1 cellular context compared by ENCODE assay signal in the genomic region with DNA sequence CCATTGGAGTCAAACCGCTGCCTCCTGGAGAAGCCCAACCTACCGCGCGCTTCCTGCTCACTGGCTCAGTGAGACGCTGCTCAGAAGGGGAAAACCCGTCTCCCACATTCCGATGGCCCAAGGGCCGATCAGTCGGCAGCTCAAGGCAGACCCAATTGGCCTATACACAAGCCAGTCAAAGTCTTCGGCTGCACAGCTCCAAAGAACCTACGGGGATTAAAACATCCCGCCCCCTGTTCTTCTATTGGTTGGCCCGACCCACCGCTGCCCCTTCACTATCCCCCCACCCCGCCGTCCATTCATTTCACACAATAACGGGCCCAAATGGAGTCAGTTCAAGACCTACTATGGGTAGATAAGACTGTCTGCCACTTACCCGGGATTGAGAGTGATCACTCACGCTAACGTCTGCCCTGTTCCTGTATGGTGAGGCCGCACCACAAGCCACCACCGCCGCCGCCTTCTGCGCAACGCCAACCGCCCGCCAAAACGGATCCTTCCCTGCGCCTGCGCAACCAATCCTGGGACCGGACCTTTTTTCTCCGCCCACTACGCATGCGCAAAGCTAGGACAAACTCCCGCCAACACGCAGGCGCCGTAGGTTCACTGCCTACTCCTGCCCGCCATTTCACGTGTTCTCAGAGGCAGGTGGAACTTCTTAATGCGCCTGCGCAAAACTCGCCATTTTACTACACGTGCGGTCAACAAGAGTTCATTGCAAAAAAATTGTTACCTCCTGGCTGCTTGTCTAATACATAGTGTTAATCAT.
A peak's percentile ranks its signal among the peaks of the same experiment; 100 is the strongest.
TF ChIP-seq lines count a peak whose summit lies in the region.

A gene (minus strand): TSS at position 491 of the 769 bp plus-strand sequence. CDS start 22,472 bp downstream, outside the sequence.

TF ChIP-seq in HepG2, 621 proteins besides CTCF, POLR2A, EP300 and RAD21 (continued from another document and continues in another):
- peak; percentile 9; the same call in 1 of the 2 replicates for TF ChIP-seq RXRB (CRISPR knock-in tag; IDR thresholded peaks at IDR 0.05; ENCODE audit: borderline replicate concordance)
- 0 out of 2 replicates have a peak, but pooled peaks have one; percentile 57 for TF ChIP-seq SATB2 (CRISPR knock-in tag; IDR thresholded peaks at IDR 0.05)
- TF ChIP-seq, protein P1, sequence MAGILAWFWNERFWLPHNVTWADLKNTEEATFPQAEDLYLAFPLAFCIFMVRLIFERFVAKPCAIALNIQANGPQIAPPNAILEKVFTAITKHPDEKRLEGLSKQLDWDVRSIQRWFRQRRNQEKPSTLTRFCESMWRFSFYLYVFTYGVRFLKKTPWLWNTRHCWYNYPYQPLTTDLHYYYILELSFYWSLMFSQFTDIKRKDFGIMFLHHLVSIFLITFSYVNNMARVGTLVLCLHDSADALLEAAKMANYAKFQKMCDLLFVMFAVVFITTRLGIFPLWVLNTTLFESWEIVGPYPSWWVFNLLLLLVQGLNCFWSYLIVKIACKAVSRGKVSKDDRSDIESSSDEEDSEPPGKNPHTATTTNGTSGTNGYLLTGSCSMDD (CRISPR knock-in tag; IDR thresholded peaks at IDR 0.05): no peak
- 0 out of 2 replicates have a peak, but pooled peaks have one; percentile 29 for TF ChIP-seq ZNF317 (CRISPR knock-in tag; IDR thresholded peaks at IDR 0.05)
- peak; percentile 19 for TF ChIP-seq MEIS2 (CRISPR knock-in tag; IDR thresholded peaks at IDR 0.05)
- peak; percentile 18; the same call in 1 of the 2 replicates for TF ChIP-seq HCFC1 (IDR thresholded peaks at IDR 0.05; ENCODE audit: low read depth, low read length)
- TF ChIP-seq, protein P2, sequence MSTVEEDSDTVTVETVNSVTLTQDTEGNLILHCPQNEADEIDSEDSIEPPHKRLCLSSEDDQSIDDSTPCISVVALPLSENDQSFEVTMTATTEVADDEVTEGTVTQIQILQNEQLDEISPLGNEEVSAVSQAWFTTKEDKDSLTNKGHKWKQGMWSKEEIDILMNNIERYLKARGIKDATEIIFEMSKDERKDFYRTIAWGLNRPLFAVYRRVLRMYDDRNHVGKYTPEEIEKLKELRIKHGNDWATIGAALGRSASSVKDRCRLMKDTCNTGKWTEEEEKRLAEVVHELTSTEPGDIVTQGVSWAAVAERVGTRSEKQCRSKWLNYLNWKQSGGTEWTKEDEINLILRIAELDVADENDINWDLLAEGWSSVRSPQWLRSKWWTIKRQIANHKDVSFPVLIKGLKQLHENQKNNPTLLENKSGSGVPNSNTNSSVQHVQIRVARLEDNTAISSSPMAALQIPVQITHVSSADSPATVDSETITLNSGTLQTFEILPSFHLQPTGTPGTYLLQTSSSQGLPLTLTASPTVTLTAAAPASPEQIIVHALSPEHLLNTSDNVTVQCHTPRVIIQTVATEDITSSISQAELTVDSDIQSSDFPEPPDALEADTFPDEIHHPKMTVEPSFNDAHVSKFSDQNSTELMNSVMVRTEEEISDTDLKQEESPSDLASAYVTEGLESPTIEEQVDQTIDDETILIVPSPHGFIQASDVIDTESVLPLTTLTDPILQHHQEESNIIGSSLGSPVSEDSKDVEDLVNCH (CRISPR knock-in tag; IDR thresholded peaks at IDR 0.05): 0 out of 2 replicates have a peak, but pooled peaks have one; percentile 50
- TF ChIP-seq, protein P3, sequence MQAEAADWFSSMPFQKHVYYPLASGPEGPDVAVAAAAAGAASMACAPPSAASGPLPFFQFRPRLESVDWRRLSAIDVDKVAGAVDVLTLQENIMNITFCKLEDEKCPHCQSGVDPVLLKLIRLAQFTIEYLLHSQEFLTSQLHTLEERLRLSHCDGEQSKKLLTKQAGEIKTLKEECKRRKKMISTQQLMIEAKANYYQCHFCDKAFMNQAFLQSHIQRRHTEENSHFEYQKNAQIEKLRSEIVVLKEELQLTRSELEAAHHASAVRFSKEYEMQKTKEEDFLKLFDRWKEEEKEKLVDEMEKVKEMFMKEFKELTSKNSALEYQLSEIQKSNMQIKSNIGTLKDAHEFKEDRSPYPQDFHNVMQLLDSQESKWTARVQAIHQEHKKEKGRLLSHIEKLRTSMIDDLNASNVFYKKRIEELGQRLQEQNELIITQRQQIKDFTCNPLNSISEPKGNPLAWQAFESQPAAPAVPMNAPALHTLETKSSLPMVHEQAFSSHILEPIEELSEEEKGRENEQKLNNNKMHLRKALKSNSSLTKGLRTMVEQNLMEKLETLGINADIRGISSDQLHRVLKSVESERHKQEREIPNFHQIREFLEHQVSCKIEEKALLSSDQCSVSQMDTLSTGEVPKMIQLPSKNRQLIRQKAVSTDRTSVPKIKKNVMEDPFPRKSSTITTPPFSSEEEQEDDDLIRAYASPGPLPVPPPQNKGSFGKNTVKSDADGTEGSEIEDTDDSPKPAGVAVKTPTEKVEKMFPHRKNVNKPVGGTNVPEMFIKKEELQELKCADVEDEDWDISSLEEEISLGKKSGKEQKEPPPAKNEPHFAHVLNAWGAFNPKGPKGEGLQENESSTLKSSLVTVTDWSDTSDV (CRISPR knock-in tag; IDR thresholded peaks at IDR 0.05): no peak
- TF ChIP-seq ELF1 (CRISPR knock-in tag; IDR thresholded peaks at IDR 0.05): peak; percentile 73
- TF ChIP-seq SNAPC2 (CRISPR knock-in tag; IDR thresholded peaks at IDR 0.05): peak; percentile 96
- TF ChIP-seq MAFK (conservative IDR thresholded peaks at IDR 0.05 in 1 of 2, IDR thresholded peaks at IDR 0.05 in 1 of 2; ENCODE audit: low read length in 2 of 2): no peak
- TF ChIP-seq DPF2 (CRISPR knock-in tag; IDR thresholded peaks at IDR 0.05; ENCODE audit: borderline replicate concordance, low read depth): no peak
- peak; percentile 56 for TF ChIP-seq NFKB2 (CRISPR knock-in tag; IDR thresholded peaks at IDR 0.05; ENCODE audit: borderline replicate concordance)
- TF ChIP-seq ATF7 (IDR thresholded peaks at IDR 0.05): no peak
- no peak for TF ChIP-seq ATF7 (CRISPR knock-in tag; IDR thresholded peaks at IDR 0.05)
- TF ChIP-seq, protein P4, sequence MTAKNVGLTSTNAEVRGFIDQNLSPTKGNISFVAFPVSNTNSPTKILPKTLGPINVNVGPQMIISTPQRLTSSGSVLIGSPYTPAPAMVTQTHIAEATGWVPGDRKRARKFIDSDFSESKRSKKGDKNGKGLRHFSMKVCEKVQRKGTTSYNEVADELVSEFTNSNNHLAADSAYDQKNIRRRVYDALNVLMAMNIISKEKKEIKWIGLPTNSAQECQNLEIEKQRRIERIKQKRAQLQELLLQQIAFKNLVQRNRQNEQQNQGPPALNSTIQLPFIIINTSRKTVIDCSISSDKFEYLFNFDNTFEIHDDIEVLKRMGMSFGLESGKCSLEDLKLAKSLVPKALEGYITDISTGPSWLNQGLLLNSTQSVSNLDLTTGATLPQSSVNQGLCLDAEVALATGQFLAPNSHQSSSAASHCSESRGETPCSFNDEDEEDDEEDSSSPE (CRISPR knock-in tag; IDR thresholded peaks at IDR 0.05): peak; percentile 95
- no peak for TF ChIP-seq CHCHD3 (CRISPR knock-in tag; IDR thresholded peaks at IDR 0.05)
- peak; percentile 90 for TF ChIP-seq NFYC (CRISPR knock-in tag; IDR thresholded peaks at IDR 0.05)
- TF ChIP-seq ZNF883 (CRISPR knock-in tag; IDR thresholded peaks at IDR 0.05; ENCODE audit: not compliant biosample characterization): no peak
- no peak for TF ChIP-seq ARHGAP35 (CRISPR knock-in tag; IDR thresholded peaks at IDR 0.05; ENCODE audit: borderline replicate concordance)
- peak; percentile 30; the same call in 1 of the 2 replicates for TF ChIP-seq ZNF569 (CRISPR knock-in tag; IDR thresholded peaks at IDR 0.05; ENCODE audit: borderline replicate concordance)
- peak; percentile 95 for TF ChIP-seq SP2 (CRISPR knock-in tag; IDR thresholded peaks at IDR 0.05)
- 0 out of 2 replicates have a peak, but pooled peaks have one; percentile 51 for TF ChIP-seq ZNF678 (CRISPR knock-in tag; IDR thresholded peaks at IDR 0.05)
- peak; percentile 94 for TF ChIP-seq YY1 (IDR thresholded peaks at IDR 0.05; ENCODE audit: insufficient read depth, insufficient replicate concordance, low read depth, low read length)
- TF ChIP-seq ZNF598 (CRISPR knock-in tag; IDR thresholded peaks at IDR 0.05; ENCODE audit: borderline replicate concordance): peak; percentile 56; the same call in 1 of the 2 replicates
- TF ChIP-seq, protein P5, sequence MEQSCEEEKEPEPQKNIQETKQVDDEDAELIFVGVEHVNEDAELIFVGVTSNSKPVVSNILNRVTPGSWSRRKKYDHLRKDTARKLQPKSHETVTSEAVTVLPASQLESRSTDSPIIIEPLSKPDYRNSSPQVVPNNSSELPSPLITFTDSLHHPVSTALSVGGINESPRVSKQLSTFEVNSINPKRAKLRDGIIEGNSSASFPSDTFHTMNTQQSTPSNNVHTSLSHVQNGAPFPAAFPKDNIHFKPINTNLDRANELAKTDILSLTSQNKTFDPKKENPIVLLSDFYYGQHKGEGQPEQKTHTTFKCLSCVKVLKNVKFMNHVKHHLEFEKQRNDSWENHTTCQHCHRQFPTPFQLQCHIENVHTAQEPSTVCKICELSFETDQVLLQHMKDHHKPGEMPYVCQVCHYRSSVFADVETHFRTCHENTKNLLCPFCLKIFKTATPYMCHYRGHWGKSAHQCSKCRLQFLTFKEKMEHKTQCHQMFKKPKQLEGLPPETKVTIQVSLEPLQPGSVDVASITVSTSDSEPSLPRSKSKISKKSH (CRISPR knock-in tag; IDR thresholded peaks at IDR 0.05; ENCODE audit: borderline replicate concordance): no peak
- TF ChIP-seq ZNF749 (CRISPR knock-in tag; IDR thresholded peaks at IDR 0.05; ENCODE audit: borderline replicate concordance): peak; percentile 44; the same call in 1 of the 2 replicates
- TF ChIP-seq PLRG1 (conservative IDR thresholded peaks at IDR 0.05): no peak
- TF ChIP-seq SAP130 (CRISPR knock-in tag; IDR thresholded peaks at IDR 0.05; ENCODE audit: low read depth): peak; percentile 88
- peak; percentile 67; the same call in 1 of the 2 replicates for TF ChIP-seq MIER3 (CRISPR knock-in tag; IDR thresholded peaks at IDR 0.05; ENCODE audit: borderline replicate concordance)
- TF ChIP-seq TBL1XR1 (IDR thresholded peaks at IDR 0.05; ENCODE audit: borderline replicate concordance, low read length, partially characterized antibody): no peak
- TF ChIP-seq, protein P6, sequence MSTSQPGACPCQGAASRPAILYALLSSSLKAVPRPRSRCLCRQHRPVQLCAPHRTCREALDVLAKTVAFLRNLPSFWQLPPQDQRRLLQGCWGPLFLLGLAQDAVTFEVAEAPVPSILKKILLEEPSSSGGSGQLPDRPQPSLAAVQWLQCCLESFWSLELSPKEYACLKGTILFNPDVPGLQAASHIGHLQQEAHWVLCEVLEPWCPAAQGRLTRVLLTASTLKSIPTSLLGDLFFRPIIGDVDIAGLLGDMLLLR (CRISPR knock-in tag; IDR thresholded peaks at IDR 0.05): peak; percentile 57; the same call in 1 of the 2 replicates
- TF ChIP-seq, protein P7, sequence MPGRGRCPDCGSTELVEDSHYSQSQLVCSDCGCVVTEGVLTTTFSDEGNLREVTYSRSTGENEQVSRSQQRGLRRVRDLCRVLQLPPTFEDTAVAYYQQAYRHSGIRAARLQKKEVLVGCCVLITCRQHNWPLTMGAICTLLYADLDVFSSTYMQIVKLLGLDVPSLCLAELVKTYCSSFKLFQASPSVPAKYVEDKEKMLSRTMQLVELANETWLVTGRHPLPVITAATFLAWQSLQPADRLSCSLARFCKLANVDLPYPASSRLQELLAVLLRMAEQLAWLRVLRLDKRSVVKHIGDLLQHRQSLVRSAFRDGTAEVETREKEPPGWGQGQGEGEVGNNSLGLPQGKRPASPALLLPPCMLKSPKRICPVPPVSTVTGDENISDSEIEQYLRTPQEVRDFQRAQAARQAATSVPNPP (CRISPR knock-in tag; IDR thresholded peaks at IDR 0.05): peak; percentile 89; the same call in 1 of the 2 replicates
- TF ChIP-seq ZNF251 (CRISPR knock-in tag; IDR thresholded peaks at IDR 0.05): 0 out of 2 replicates have a peak, but pooled peaks have one; percentile 41
- no peak for TF ChIP-seq MTA1 (CRISPR knock-in tag; IDR thresholded peaks at IDR 0.05; ENCODE audit: borderline replicate concordance)
- TF ChIP-seq ZNF160 (CRISPR knock-in tag; IDR thresholded peaks at IDR 0.05): peak; percentile 47; the same call in 1 of the 2 replicates
- no peak for TF ChIP-seq PTBP1 (IDR thresholded peaks at IDR 0.05; ENCODE audit: low read depth, low read length, poor library complexity, severe bottlenecking)
- peak; percentile 63 for TF ChIP-seq KMT2B (CRISPR knock-in tag; IDR thresholded peaks at IDR 0.05)
- peak; percentile 84 for TF ChIP-seq MXI1 (IDR thresholded peaks at IDR 0.05; ENCODE audit: borderline replicate concordance, low read depth, low read length)
- TF ChIP-seq, protein P8, sequence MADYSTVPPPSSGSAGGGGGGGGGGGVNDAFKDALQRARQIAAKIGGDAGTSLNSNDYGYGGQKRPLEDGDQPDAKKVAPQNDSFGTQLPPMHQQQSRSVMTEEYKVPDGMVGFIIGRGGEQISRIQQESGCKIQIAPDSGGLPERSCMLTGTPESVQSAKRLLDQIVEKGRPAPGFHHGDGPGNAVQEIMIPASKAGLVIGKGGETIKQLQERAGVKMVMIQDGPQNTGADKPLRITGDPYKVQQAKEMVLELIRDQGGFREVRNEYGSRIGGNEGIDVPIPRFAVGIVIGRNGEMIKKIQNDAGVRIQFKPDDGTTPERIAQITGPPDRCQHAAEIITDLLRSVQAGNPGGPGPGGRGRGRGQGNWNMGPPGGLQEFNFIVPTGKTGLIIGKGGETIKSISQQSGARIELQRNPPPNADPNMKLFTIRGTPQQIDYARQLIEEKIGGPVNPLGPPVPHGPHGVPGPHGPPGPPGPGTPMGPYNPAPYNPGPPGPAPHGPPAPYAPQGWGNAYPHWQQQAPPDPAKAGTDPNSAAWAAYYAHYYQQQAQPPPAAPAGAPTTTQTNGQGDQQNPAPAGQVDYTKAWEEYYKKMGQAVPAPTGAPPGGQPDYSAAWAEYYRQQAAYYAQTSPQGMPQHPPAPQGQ (CRISPR knock-in tag; IDR thresholded peaks at IDR 0.05; ENCODE audit: borderline replicate concordance): no peak
- TF ChIP-seq CREB1 (IDR thresholded peaks at IDR 0.05): peak; percentile 60
- 0 out of 2 replicates have a peak, but pooled peaks have one; percentile 30 for TF ChIP-seq CREB1 (CRISPR knock-in tag; IDR thresholded peaks at IDR 0.05)
- TF ChIP-seq ARID2 (CRISPR knock-in tag; IDR thresholded peaks at IDR 0.05; ENCODE audit: borderline replicate concordance): peak; percentile 19; the same call in 1 of the 2 replicates
- peak; percentile 44; the same call in 1 of the 2 replicates for TF ChIP-seq CEBPG (CRISPR knock-in tag; IDR thresholded peaks at IDR 0.05)
- TF ChIP-seq YEATS2 (CRISPR knock-in tag; IDR thresholded peaks at IDR 0.05; ENCODE audit: borderline replicate concordance): peak; percentile 39
- TF ChIP-seq ZNF713 (CRISPR knock-in tag; IDR thresholded peaks at IDR 0.05): no peak
- TF ChIP-seq FOXA1 (IDR thresholded peaks at IDR 0.05): no peak
- peak; percentile 22; the same call in 1 of the 2 replicates for TF ChIP-seq FOXA1 (CRISPR knock-in tag; IDR thresholded peaks at IDR 0.05)
- TF ChIP-seq, protein P9, sequence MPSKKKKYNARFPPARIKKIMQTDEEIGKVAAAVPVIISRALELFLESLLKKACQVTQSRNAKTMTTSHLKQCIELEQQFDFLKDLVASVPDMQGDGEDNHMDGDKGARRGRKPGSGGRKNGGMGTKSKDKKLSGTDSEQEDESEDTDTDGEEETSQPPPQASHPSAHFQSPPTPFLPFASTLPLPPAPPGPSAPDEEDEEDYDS (CRISPR knock-in tag; IDR thresholded peaks at IDR 0.05): peak; percentile 97
- TF ChIP-seq ZFYVE20 (CRISPR knock-in tag; IDR thresholded peaks at IDR 0.05; ENCODE audit: borderline replicate concordance, low read depth): no peak
- TF ChIP-seq, protein P10, sequence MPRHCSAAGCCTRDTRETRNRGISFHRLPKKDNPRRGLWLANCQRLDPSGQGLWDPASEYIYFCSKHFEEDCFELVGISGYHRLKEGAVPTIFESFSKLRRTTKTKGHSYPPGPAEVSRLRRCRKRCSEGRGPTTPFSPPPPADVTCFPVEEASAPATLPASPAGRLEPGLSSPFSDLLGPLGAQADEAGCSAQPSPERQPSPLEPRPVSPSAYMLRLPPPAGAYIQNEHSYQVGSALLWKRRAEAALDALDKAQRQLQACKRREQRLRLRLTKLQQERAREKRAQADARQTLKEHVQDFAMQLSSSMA (CRISPR knock-in tag; IDR thresholded peaks at IDR 0.05): no peak; the same call in 1 of the 2 replicates
- TF ChIP-seq FOXK2 (IDR thresholded peaks at IDR 0.05): peak; percentile 51; the same call in 1 of the 2 replicates
